8 cellular contexts compared by ENCODE assay signal in the genomic region with DNA sequence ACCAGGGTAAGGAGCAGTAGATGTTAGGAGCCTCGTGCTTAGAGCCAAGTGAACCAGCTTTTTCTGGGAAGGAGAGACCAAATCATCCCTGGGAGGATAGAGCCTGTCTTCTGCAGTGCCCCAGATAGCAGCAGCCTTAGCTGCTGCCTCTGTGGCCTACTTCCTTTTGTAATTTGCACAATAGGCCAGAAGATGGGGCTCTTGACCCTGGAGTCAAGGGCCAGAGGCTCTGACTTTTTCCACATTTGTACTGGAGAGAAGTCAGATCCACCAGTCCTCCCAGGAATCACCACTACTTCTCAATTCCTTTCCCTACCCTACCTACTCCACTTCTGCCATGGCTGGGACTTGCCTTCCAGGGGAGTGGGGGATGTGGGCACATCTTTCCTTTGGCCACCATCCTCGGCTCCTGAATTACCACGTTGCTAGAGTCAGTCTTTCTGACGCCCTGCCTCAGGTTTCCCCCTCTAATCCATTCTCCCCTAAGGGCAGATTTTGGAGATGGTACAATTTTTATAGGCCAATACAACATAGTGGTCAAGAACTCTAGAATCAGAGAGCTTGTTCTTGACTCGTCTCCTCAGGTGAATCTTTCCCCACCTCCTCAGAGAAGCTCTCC. TPM values are rescaled to one million over a fixed set of nuclear protein-coding genes. Genes with fewer than 3 reads are reported as not detected.
DNase-seq lines count a peak whose midpoint lies in the region; ATAC-seq and TF ChIP-seq lines count a peak whose summit lies in the region.

No MANE protein-coding gene starts in this region.

- no peaks in the 10 kb centered on the region for H3K36me3 ChIP-seq in DOHH2 (ENCODE audit: control insufficient read depth, low read length)
- no peaks in the 10 kb centered on the region for H3K36me3 ChIP-seq in OCI-LY3 (replicated peaks; ENCODE audit: low read depth, low read length)

- peaks cover 36% of the 10 kb centered on the region for H3K27me3 ChIP-seq in DOHH2 (ENCODE audit: control insufficient read depth, low read length)
- H3K27me3 ChIP-seq in OCI-LY3 (ENCODE audit: low read depth, low read length): no peaks in the 10 kb centered on the region

- peaks cover 19% of the 10 kb centered on the region for H3K4me1 Mint-ChIP-seq in activated naive CD8-positive, alpha-beta T cell treated with anti-CD3 and anti-CD28 coated beads, Interleukin-2, amount 10 ng/mL, durations not matched to agents 7 days and 5 days

- H3K27me3 Mint-ChIP-seq in activated naive CD8-positive, alpha-beta T cell treated with anti-CD3 and anti-CD28 coated beads, Interleukin-2, amount 10 ng/mL, durations not matched to agents 7 days and 5 days: peaks cover 3% of the 10 kb centered on the region

- H3K4me3 ChIP-seq in DOHH2 (ENCODE audit: low read length): no peak overlapping the region
- no peak overlapping the region for H3K4me3 ChIP-seq in OCI-LY3 (ENCODE audit: low read length)
- H3K4me3 ChIP-seq in lower leg skin (ENCODE audit: low read depth, poor library complexity, severe bottlenecking): no peak overlapping the region

- in situ Hi-C loops in KBM-7 (cut with MboI; ENCODE audit: low pct_unique_long_range_greater_than_20kb, low sequenced_read_pairs): no loop called here

- H3K4me2 ChIP-seq in DOHH2 (ENCODE audit: low read length) (no peak overlapping the region), OCI-LY3 (ENCODE audit: low read length) (no peak overlapping the region)

- no peak overlapping the region for H3K9ac ChIP-seq in OCI-LY3 (ENCODE audit: low read length)

- no peaks in the 10 kb centered on the region for H3F3A ChIP-seq in DOHH2 (ENCODE audit: control insufficient read depth, insufficient read depth)

- H3K36me3 Mint-ChIP-seq in activated naive CD8-positive, alpha-beta T cell treated with anti-CD3 and anti-CD28 coated beads, Interleukin-2, amount 10 ng/mL, durations not matched to agents 7 days and 5 days: no peaks in the 10 kb centered on the region

- TF ChIP-seq POLR2A in lower leg skin (IDR thresholded peaks at IDR 0.05): no peak

- no peak overlapping the region for H2AFZ ChIP-seq in OCI-LY3 (ENCODE audit: low read depth, low read length)

- 73 to 78% methylated on average over 5 of the region's 5 CpGs for WGBS in lower leg skin, 2 donors

- H3K9me3 Mint-ChIP-seq in activated naive CD8-positive, alpha-beta T cell treated with anti-CD3 and anti-CD28 coated beads, Interleukin-2, amount 10 ng/mL, durations not matched to agents 7 days and 5 days: no peaks in the 10 kb centered on the region

- TF ChIP-seq CTCF in DOHH2 (IDR thresholded peaks at IDR 0.05; ENCODE audit: low read depth, low read length, poor library complexity, severe bottlenecking) (peak; percentile 63), OCI-LY3 (IDR thresholded peaks at IDR 0.05; ENCODE audit: low read depth, low read length) (peak; percentile 77), lower leg skin (IDR thresholded peaks at IDR 0.05) (no peak)

- no peak overlapping the region for H3K4me3 Mint-ChIP-seq in activated naive CD8-positive, alpha-beta T cell treated with anti-CD3 and anti-CD28 coated beads, Interleukin-2, amount 10 ng/mL, durations not matched to agents 7 days and 5 days

- no peak overlapping the region for H3K27ac ChIP-seq in DOHH2 (ENCODE audit: low read depth, low read length)
- H3K27ac ChIP-seq in OCI-LY3 (ENCODE audit: low read length): no peak overlapping the region

- H3K79me2 ChIP-seq in DOHH2 (ENCODE audit: control insufficient read depth, low read length): no peaks in the 10 kb centered on the region
- no peaks in the 10 kb centered on the region for H3K79me2 ChIP-seq in OCI-LY3 (ENCODE audit: low read length)

- no peaks in the 10 kb centered on the region for H3K9me2 ChIP-seq in DOHH2 (replicated peaks; ENCODE audit: control insufficient read depth, low read length)

- intact Hi-C loops in head of caudate nucleus (cut with DNase I): loop anchor here (5.0 kb wide), 1 partner anchor 111 kb away; no protein-coding TSS in a partner anchor
- intact Hi-C loops in lower leg skin (cut with DNase I; ENCODE audit: low total_unique reads): loop anchor here (10.0 kb wide), 1 partner anchor 403 kb away; no protein-coding TSS in a partner anchor

- H3K27ac Mint-ChIP-seq in activated naive CD8-positive, alpha-beta T cell treated with anti-CD3 and anti-CD28 coated beads, Interleukin-2, amount 10 ng/mL, durations not matched to agents 7 days and 5 days: no peak overlapping the region

- ATAC-seq in activated naive CD8-positive, alpha-beta T cell treated with anti-CD3 and anti-CD28 coated beads, Interleukin-2, amount 10 ng/mL, durations not matched to agents 7 days and 5 days (ENCODE audit: low read depth): no peak
- ATAC-seq in GM21423 (IDR thresholded peaks at IDR 0.05; ENCODE audit: unreplicated experiment): no peak

- H4K20me1 ChIP-seq in DOHH2 (ENCODE audit: control insufficient read depth, insufficient read depth, low read depth, low read length): no peaks in the 10 kb centered on the region
- H4K20me1 ChIP-seq in OCI-LY3 (ENCODE audit: insufficient read depth, low read length): no peaks in the 10 kb centered on the region

- POLR2A ChIA-PET in activated naive CD8-positive, alpha-beta T cell treated with anti-CD3 and anti-CD28 coated beads, Interleukin-2, amount 10 ng/mL, durations not matched to agents 7 days and 5 days (lab: Charles Lee): interaction anchor here (1.0 kb wide), 1 partner anchor 111 kb away, joined by 3 read pairs; no protein-coding TSS in a partner anchor

- H3K4me1 ChIP-seq in DOHH2 (ENCODE audit: control insufficient read depth, low read length) (peaks cover 17% of the 10 kb centered on the region), OCI-LY3 (ENCODE audit: low read length) (peaks cover 24% of the 10 kb centered on the region)

- DNase-seq in KBM-7 (peak; percentile 78), head of caudate nucleus (peak in 38 of 42 donors; percentile 30 to 89 (median 70)), putamen (ENCODE audit: low spot score) (peak; percentile 83), lower leg skin (ENCODE audit: low spot score in 2 of 2) (no peak)
- peak; percentile 42 for DNase-seq in activated naive CD8-positive, alpha-beta T cell treated with anti-CD3 and anti-CD28 coated beads, Interleukin-2, amount 10 ng/mL, durations not matched to agents 7 days and 5 days

- H3K9me3 ChIP-seq in DOHH2 (ENCODE audit: control insufficient read depth, insufficient read depth, low read length): no peaks in the 10 kb centered on the region
- no peaks in the 10 kb centered on the region for H3K9me3 ChIP-seq in OCI-LY3 (ENCODE audit: insufficient read depth, low read length)

RNA-seq across cellular contexts. Expression of gene SLC4A8, which starts 3.3 kb away (rescaled TPM):
- total RNA-seq in activated naive CD8-positive, alpha-beta T cell treated with anti-CD3 and anti-CD28 coated beads, Interleukin-2, amount 10 ng/mL, durations not matched to agents 7 days and 5 days: 1 to 10 TPM; 6.1 TPM
- total RNA-seq in lower leg skin: under 1 TPM; 0.04 to 0.13 (median 0.06) TPM

RNA-seq across cellular contexts. Expression of gene GALNT6, which starts 30.2 kb away (rescaled TPM):
- total RNA-seq in activated naive CD8-positive, alpha-beta T cell treated with anti-CD3 and anti-CD28 coated beads, Interleukin-2, amount 10 ng/mL, durations not matched to agents 7 days and 5 days: 10 to 100 TPM; 30.0 to 31.0 TPM
- total RNA-seq in lower leg skin: 10 to 100 TPM in 1 of 4 donors, 1 to 10 TPM in 3; 1.3 to 16.4 (median 4.7) TPM

Comparison
In these comparisons a context has a peak if more than half of its experiments do, and no peak if none do; other contexts are left out.
1. CTCF ChIP-seq: peak in DOHH2 (single experiment) and OCI-LY3 (single experiment); none in lower leg skin (0 of 3).
2. DNase-seq: peak in KBM-7 (single experiment), activated naive CD8-positive, alpha-beta T cell treated with anti-CD3 and anti-CD28 coated beads, Interleukin-2, amount 10 ng/mL, durations not matched to agents 7 days and 5 days (single experiment), head of caudate nucleus (38 of 42) and putamen (single experiment); none in lower leg skin (0 of 2).
3. RNA of gene SLC4A8, which starts 3.3 kb away (total RNA-seq): 6.1 TPM in activated naive CD8-positive, alpha-beta T cell treated with anti-CD3 and anti-CD28 coated beads, Interleukin-2, amount 10 ng/mL, durations not matched to agents 7 days and 5 days; 0.04 to 0.13 TPM in lower leg skin; every median in the first group is over 4 times any median in the second.